In the genomic region with DNA sequence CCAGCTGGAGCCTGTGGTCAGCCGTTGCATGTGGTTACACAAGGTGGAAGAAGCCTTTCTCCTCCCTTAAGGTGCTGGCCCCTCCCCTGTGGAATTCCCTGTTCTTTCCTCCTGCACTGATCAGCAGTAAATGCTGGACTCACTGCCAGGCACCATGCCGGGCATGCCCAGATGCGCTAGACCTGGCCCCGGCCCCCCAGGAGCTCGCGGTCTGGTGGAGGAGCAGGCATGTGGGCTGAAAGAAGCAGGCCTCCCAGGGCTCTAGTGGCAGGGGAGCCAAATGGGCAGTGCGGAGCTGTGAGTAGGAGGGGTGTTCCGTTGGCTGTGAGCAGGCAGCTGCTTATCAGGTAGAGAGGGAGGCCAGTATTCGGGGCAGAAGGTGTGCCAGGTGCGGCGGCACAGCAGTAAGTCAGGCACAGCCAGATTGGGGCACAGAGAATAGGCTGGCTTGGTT, we compare ENCODE assay signal across 10 cellular contexts. TPM values are rescaled to one million over a fixed set of nuclear protein-coding genes. Genes with fewer than 3 reads are reported as not detected.
A peak's percentile ranks its signal among the peaks of the same experiment; 100 is the strongest.
DNase-seq lines count a peak whose midpoint lies in the region; ATAC-seq, FAIRE-seq and TF ChIP-seq lines count a peak whose summit lies in the region.
"Had no signal": no experiment of that assay in that cellular context is flagged by ENCODE, and none has a peak within 500 bp of the region (broad histone marks: within the 10 kb centered on the region; RNA-seq: fewer than 3 reads in every experiment).

No MANE protein-coding gene starts in this region.

- peaks cover 46% of the 10 kb centered on the region for H3K4me1 ChIP-seq in A673 (ENCODE audit: insufficient read depth, low read length, poor library complexity, severe bottlenecking)
- H3K4me1 ChIP-seq in ovary (ENCODE audit: insufficient read depth) = peaks cover 13% of the 10 kb centered on the region
- H3K4me1 ChIP-seq in Caco-2 = no peaks in the 10 kb centered on the region

- H3K9me3 ChIP-seq in A673 (ENCODE audit: low read depth, low read length, poor library complexity, severe bottlenecking) (no peaks in the 10 kb centered on the region), ovary (no peaks in the 10 kb centered on the region), Caco-2 (no peaks in the 10 kb centered on the region)

- DNase-seq in A673 (ENCODE audit: low spot score) (no peak), HL-60 (ENCODE audit: low read depth in 1 of 2, low spot score in 1 of 2) (peak; percentile 88 to 89), WTC11 (ENCODE audit: low spot score) (no peak), kidney tubule cell (ENCODE audit: low spot score) (peak; percentile 87), GM19239 (ENCODE audit: insufficient read length, low spot score) (no peak), ovary (no peak), Caco-2 (no peak)
- DNase-seq in activated effector memory CD4-positive, alpha-beta T cell treated with Interleukin-2 at 50 U/mL for 16 hours = no peak
- DNase-seq: activated CD4-positive, alpha-beta T cell treated with anti-CD3 and anti-CD28 coated beads for 4 hours; nucleus accumbens had no signal

- H3K4me3 Mint-ChIP-seq in WTC11 = no peak overlapping the region
- H3K4me3 Mint-ChIP-seq in Caco-2 (ENCODE audit: unreplicated experiment) = no peak overlapping the region

- H3K27me3 Mint-ChIP-seq in WTC11 (ENCODE audit: low read depth) = no peaks in the 10 kb centered on the region
- no peaks in the 10 kb centered on the region for H3K27me3 Mint-ChIP-seq in Caco-2 (ENCODE audit: insufficient read depth, unreplicated experiment)

- H3K9me3 Mint-ChIP-seq in WTC11 (no peaks in the 10 kb centered on the region), Caco-2 (ENCODE audit: unreplicated experiment) (no peaks in the 10 kb centered on the region)

- H3K4me1 Mint-ChIP-seq in WTC11 (peaks cover 45% of the 10 kb centered on the region), Caco-2 (ENCODE audit: low read depth, unreplicated experiment) (peaks cover 14% of the 10 kb centered on the region)

- no peak for TF ChIP-seq EP300 in ovary (IDR thresholded peaks at IDR 0.05)

- TF ChIP-seq CTCF in A673 (conservative IDR thresholded peaks at IDR 0.05; ENCODE audit: low read depth, low read length) = no peak
- TF ChIP-seq CTCF in HL-60 (IDR thresholded peaks at IDR 0.05; ENCODE audit: insufficient read depth, low read length) = no peak
- no peak for TF ChIP-seq CTCF in WTC11 (IDR thresholded peaks at IDR 0.05)
- no peak for TF ChIP-seq CTCF in ovary (IDR thresholded peaks at IDR 0.05)
- no peak for TF ChIP-seq CTCF in Caco-2 (IDR thresholded peaks at IDR 0.05; ENCODE audit: insufficient read depth in 1 of 2, low read depth in 1 of 2, low read length in 1 of 2, severe bottlenecking in 1 of 2, unreplicated experiment in 1 of 2)

- H3K36me3 Mint-ChIP-seq in WTC11 = peaks cover 8% of the 10 kb centered on the region
- peaks cover 24% of the 10 kb centered on the region for H3K36me3 Mint-ChIP-seq in Caco-2 (ENCODE audit: insufficient read depth, unreplicated experiment)

- peak overlapping the region; percentile 15 for H3K27ac ChIP-seq in A673 (ENCODE audit: low read depth, low read length, poor library complexity, severe bottlenecking)
- H3K27ac ChIP-seq in HL-60 (replicated peaks) = peak overlapping the region; percentile 84
- no peak overlapping the region for H3K27ac ChIP-seq in ovary

- 83 to 89% (median 86%) methylated on average over 11 of the region's 11 CpGs for WGBS in ovary, 3 donors

- TF ChIP-seq POLR2A in ovary (IDR thresholded peaks at IDR 0.05) = no peak

- H3K4me3 ChIP-seq in A673 (ENCODE audit: low read depth, low read length, poor library complexity, severe bottlenecking) = no peak overlapping the region
- peak overlapping the region; percentile 23 for H3K4me3 ChIP-seq in HL-60 (replicated peaks; ENCODE audit: insufficient read depth, low read length)
- H3K4me3 ChIP-seq in ovary = no peak overlapping the region
- no peak overlapping the region for H3K4me3 ChIP-seq in Caco-2 (ENCODE audit: low read depth, low read length)

- FAIRE-seq in GM19239 (lab: Jason Lieb, UNC) = no peak

- peak overlapping the region; percentile 74 for H3K27ac Mint-ChIP-seq in WTC11
- H3K27ac Mint-ChIP-seq in Caco-2 (ENCODE audit: unreplicated experiment) = no peak overlapping the region

- POLR2A ChIA-PET in A673 (lab: Charles Lee; ENCODE audit: low non-redundant PET) (interaction anchor here (0.6 kb wide), 1 partner anchor 33 kb away, joined by 6 read pairs; no protein-coding TSS in a partner anchor), WTC11 (lab: Charles Lee) (no interaction called here), Caco-2 (lab: Charles Lee) (no interaction called here)

- BruUV-seq in A673 (replicated peaks; lab: Mats Ljungman, UMichigan) = no TSS peak
- BruUV-seq in Caco-2 (replicated peaks; lab: Mats Ljungman, UMichigan) = no TSS peak

- ATAC-seq in WTC11 = peak; percentile 17; the same call in 1 of the 2 replicates

- CTCF ChIA-PET in A673 (lab: Charles Lee) = interaction anchor here (0.7 to 1.5 kb wide), 2 partner anchors 10 to 12 kb away, joined by 3 to 5 read pairs; a partner anchor contains a TSS
- CTCF ChIA-PET in WTC11 (lab: Charles Lee) = interaction anchor here (1.2 to 2.0 kb wide), 4 partner anchors 18 to 31 kb away, joined by 3 to 7 read pairs (median 4); no protein-coding TSS in a partner anchor
- CTCF ChIA-PET in Caco-2 (lab: Charles Lee) = interaction anchor here (1.1 kb wide), 1 partner anchor 10 kb away, joined by 4 read pairs; a partner anchor contains a TSS

- H3K36me3 ChIP-seq in A673 (ENCODE audit: insufficient read depth, low read length, poor library complexity, severe bottlenecking) (peaks cover 9% of the 10 kb centered on the region), ovary (no peaks in the 10 kb centered on the region), Caco-2 (ENCODE audit: control insufficient read depth, insufficient read depth, low read length) (peaks cover 1% of the 10 kb centered on the region; the same call in 1 of the 2 replicates)

- H3K27me3 ChIP-seq in A673 (replicated peaks; ENCODE audit: insufficient read depth, low read depth, low read length, poor library complexity) = no peaks in the 10 kb centered on the region
- no peaks in the 10 kb centered on the region for H3K27me3 ChIP-seq in HL-60 (ENCODE audit: insufficient read depth, poor library complexity, severe bottlenecking)
- no peaks in the 10 kb centered on the region for H3K27me3 ChIP-seq in ovary
- H3K27me3 ChIP-seq in Caco-2 (replicated peaks; ENCODE audit: control insufficient read depth, insufficient read depth, low read length) = no peaks in the 10 kb centered on the region

- intact Hi-C loops in A673 (cut with micrococcal nuclease; ENCODE audit: unreplicated experiment) = no loop called here
- intact Hi-C loops in ovary (cut with DNase I) = no loop called here
- intact Hi-C loops in Caco-2 (cut with micrococcal nuclease; ENCODE audit: unreplicated experiment) = no loop called here

TF ChIP-seq in WTC11, 78 proteins besides CTCF, POLR2A, EP300 and RAD21:
- no peak for TF ChIP-seq ZNF232 (CRISPR knock-in tag; IDR thresholded peaks at IDR 0.05)
- TF ChIP-seq, protein P1, sequence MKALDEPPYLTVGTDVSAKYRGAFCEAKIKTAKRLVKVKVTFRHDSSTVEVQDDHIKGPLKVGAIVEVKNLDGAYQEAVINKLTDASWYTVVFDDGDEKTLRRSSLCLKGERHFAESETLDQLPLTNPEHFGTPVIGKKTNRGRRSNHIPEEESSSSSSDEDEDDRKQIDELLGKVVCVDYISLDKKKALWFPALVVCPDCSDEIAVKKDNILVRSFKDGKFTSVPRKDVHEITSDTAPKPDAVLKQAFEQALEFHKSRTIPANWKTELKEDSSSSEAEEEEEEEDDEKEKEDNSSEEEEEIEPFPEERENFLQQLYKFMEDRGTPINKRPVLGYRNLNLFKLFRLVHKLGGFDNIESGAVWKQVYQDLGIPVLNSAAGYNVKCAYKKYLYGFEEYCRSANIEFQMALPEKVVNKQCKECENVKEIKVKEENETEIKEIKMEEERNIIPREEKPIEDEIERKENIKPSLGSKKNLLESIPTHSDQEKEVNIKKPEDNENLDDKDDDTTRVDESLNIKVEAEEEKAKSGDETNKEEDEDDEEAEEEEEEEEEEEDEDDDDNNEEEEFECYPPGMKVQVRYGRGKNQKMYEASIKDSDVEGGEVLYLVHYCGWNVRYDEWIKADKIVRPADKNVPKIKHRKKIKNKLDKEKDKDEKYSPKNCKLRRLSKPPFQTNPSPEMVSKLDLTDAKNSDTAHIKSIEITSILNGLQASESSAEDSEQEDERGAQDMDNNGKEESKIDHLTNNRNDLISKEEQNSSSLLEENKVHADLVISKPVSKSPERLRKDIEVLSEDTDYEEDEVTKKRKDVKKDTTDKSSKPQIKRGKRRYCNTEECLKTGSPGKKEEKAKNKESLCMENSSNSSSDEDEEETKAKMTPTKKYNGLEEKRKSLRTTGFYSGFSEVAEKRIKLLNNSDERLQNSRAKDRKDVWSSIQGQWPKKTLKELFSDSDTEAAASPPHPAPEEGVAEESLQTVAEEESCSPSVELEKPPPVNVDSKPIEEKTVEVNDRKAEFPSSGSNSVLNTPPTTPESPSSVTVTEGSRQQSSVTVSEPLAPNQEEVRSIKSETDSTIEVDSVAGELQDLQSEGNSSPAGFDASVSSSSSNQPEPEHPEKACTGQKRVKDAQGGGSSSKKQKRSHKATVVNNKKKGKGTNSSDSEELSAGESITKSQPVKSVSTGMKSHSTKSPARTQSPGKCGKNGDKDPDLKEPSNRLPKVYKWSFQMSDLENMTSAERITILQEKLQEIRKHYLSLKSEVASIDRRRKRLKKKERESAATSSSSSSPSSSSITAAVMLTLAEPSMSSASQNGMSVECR (CRISPR knock-in tag; IDR thresholded peaks at IDR 0.05; ENCODE audit: borderline replicate concordance) = no peak

RNA-seq across cellular contexts. Expression of a gene that starts 10.2 kb away (rescaled TPM):
- total RNA-seq in A673 (2021) = 139 and 145 TPM in 2 replicates
- total RNA-seq in WTC11 (2021) = 107 to 139 TPM (median 115 TPM) in 3 replicates
- total RNA-seq in ovary = 10 to 100 TPM; 18.8 to 46.0 (median 29.4) TPM
- 10 to 100 TPM in 1 of 2 donors, 1 to 10 TPM in 1; 8.9 to 26.1 TPM for polyA plus RNA-seq in ovary
- 59.3 and 59.5 TPM in 2 replicates for total RNA-seq in Caco-2 (2022)

RNA-seq across cellular contexts. Expression of a gene that starts 24.0 kb away (rescaled TPM):
- total RNA-seq in A673 (2021) (252 and 397 TPM in 2 replicates), WTC11 (2021) (560 to 611 TPM (median 602 TPM) in 3 replicates), ovary (100 to 1,000 TPM; 282 to 634 (median 411) TPM), Caco-2 (2022) (601 and 699 TPM in 2 replicates)
- polyA plus RNA-seq in ovary = 100 to 1,000 TPM; 211 to 509 TPM

RNA-seq across cellular contexts. Expression of a gene that starts 34.1 kb away (rescaled TPM):
- total RNA-seq in A673 (2021) (0.68 TPM in 1 of 2 replicates, not detected in the other), WTC11 (2021) (0.62 to 0.85 TPM (median 0.62 TPM) in 3 replicates), ovary (under 1 TPM in 5 of 7 donors, not detected in 2; 0.18 to 0.42 (median 0.23) TPM), Caco-2 (2022) (0.27 and 0.28 TPM in 2 replicates)
- under 1 TPM in 1 of 2 donors, not detected in 1; 0.16 TPM for polyA plus RNA-seq in ovary

Comparison
In these comparisons a context has a peak if more than half of its experiments do, and no peak if none do; other contexts are left out.
1. DNase-seq: peak in HL-60 (2 of 2) and kidney tubule cell (single experiment); none in A673 (single experiment), WTC11 (single experiment), activated effector memory CD4-positive, alpha-beta T cell treated with Interleukin-2 at 50 U/mL for 16 hours (single experiment), GM19239 (single experiment), ovary (0 of 5) and Caco-2 (0 of 2).
2. H3K27ac ChIP-seq: peak in A673 (single experiment) and HL-60 (single experiment); none in ovary (0 of 2).